Comparison of ENCODE assay signal across 1 cellular context in genomic region chr5:138018844-138019243, GRCh38.
TF ChIP-seq lines count a peak whose summit lies in the region.

No MANE protein-coding gene starts in this region.

TF ChIP-seq in HCT116, 20 proteins besides CTCF, POLR2A, EP300 and RAD21 (continued from another document):
- TF ChIP-seq REST (IDR thresholded peaks at IDR 0.05; ENCODE audit: low read depth), result no peak
- no peak for TF ChIP-seq ZNF274 (IDR thresholded peaks at IDR 0.05; ENCODE audit: low read depth, low read length)
- no peak for TF ChIP-seq TCF7L2 (IDR thresholded peaks at IDR 0.05; ENCODE audit: borderline replicate concordance, extremely low read depth, insufficient read depth, insufficient read length)
- TF ChIP-seq FOSL1 (IDR thresholded peaks at IDR 0.05; ENCODE audit: low read depth), result no peak
- TF ChIP-seq SRF (IDR thresholded peaks at IDR 0.05; ENCODE audit: low read depth), result no peak
- no peak for TF ChIP-seq EGR1 (IDR thresholded peaks at IDR 0.05; ENCODE audit: low read depth)
- no peak for TF ChIP-seq MAX (IDR thresholded peaks at IDR 0.05)
- TF ChIP-seq ZFX (IDR thresholded peaks at IDR 0.05), result no peak
- TF ChIP-seq ATF3 (IDR thresholded peaks at IDR 0.05), result no peak
- TF ChIP-seq JUND (IDR thresholded peaks at IDR 0.05), result no peak
